In the genomic region with DNA sequence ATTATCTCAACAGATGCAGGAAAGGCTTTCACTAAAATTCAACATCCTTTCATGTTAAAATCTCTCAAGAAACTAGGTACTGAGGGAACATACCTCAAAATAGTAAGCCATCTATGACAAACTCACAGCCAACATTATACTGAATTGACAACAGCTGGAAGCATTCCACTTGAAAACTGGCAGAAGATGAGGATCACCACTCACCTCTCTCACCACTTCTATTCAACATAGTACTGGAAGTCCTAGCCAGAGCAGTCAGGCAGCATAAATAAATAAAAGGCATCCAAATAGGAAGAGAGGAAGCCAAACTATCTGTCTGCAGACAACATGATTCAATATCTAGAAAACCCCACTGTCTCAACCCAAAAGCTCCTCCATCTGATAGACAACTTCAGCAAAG, we compare ENCODE assay signal across 32 cellular contexts.
"Had no signal": no experiment of that assay in that cellular context is flagged by ENCODE, and none has a peak within 500 bp of the region (broad histone marks: within the 10 kb centered on the region; RNA-seq: fewer than 3 reads in every experiment).

No MANE protein-coding gene starts in this region.

- H3K27me3 ChIP-seq: Peyer's patch had no signal

- H3K4me3 ChIP-seq: K562, Peyer's patch had no signal

- DNase-seq: activated B cell treated with CpG ODN at 0.5 μM for 24 hours; activated CD4-positive, alpha-beta memory T cell treated with anti-CD3 and anti-CD28 coated beads, Interleukin-2, amount 10 ng/mL, durations not matched to agents 7 days and 5 days; activated CD4-positive, alpha-beta T cell treated with anti-CD3 and anti-CD28 coated beads for 4 hours; activated CD4-positive, alpha-beta T cell treated with anti-CD3 and anti-CD28 coated beads, Interleukin-2, amount 50 U/mL, for 1 hour; activated CD4-positive, CD25-positive, alpha-beta regulatory T cell treated with anti-CD3 and anti-CD28 coated beads, Interleukin-2, amount 50 U/mL, for 72 hours; activated CD8-positive, alpha-beta memory T cell treated with anti-CD3 and anti-CD28 coated beads for 24 hours; activated CD8-positive, alpha-beta memory T cell treated with anti-CD3 and anti-CD28 coated beads, Interleukin-2, amount 10 ng/mL, durations not matched to agents 7 days and 5 days; activated CD8-positive, alpha-beta memory T cell treated with anti-CD3 and anti-CD28 coated beads, Interleukin-2, amount 50 U/mL, for 48 hours; activated effector memory CD4-positive, alpha-beta T cell treated with Interleukin-2 at 50 U/mL for 16 hours; activated naive CD4-positive, alpha-beta T cell treated with anti-CD3 and anti-CD28 coated beads, Interleukin-2, amount 10 ng/mL, durations not matched to agents 7 days and 5 days; activated naive CD8-positive, alpha-beta T cell treated with anti-CD3 and anti-CD28 coated beads, Interleukin-2, amount 50 U/mL, for 24 hours; activated T-cell treated with anti-CD3 and anti-CD28 coated beads, Interleukin-2, amount 50 U/mL, for 48 hours; anterior cingulate cortex; central memory CD4-positive, alpha-beta T cell; NCI-H1048; NCI-H1105 treated with DMSO at 0.1 percent for 48 hours; NCI-H1436 treated with DMSO at 0.1 percent for 48 hours; NCI-H1694 treated with DMSO at 0.1 percent for 48 hours; NCI-H2029; NCI-H345; NCI-H510A treated with DMSO at 0.1 percent for 48 hours; NCI-H526 treated with DMSO at 0.1 percent for 48 hours; NCI-H774; PC-3; Peyer's patch; RPMI8226; SW 1271; T-helper 1 cell; T-helper 2 cell; T-helper 9 cell had no signal

- H3K4me1 ChIP-seq: Peyer's patch had no signal

- H3K36me3 ChIP-seq: Peyer's patch had no signal

- H3K27ac ChIP-seq: Peyer's patch, VCaP had no signal

- H3K9me3 ChIP-seq: Peyer's patch had no signal

- ATAC-seq: activated CD8-positive, alpha-beta memory T cell treated with anti-CD3 and anti-CD28 coated beads, Interleukin-2, amount 10 ng/mL, durations not matched to agents 7 days and 5 days; activated naive CD8-positive, alpha-beta T cell treated with anti-CD3 and anti-CD28 coated beads, Interleukin-2, amount 50 U/mL, for 24 hours; K562; PC-3 had no signal
